6 cellular contexts compared by ENCODE assay signal in the genomic region with DNA sequence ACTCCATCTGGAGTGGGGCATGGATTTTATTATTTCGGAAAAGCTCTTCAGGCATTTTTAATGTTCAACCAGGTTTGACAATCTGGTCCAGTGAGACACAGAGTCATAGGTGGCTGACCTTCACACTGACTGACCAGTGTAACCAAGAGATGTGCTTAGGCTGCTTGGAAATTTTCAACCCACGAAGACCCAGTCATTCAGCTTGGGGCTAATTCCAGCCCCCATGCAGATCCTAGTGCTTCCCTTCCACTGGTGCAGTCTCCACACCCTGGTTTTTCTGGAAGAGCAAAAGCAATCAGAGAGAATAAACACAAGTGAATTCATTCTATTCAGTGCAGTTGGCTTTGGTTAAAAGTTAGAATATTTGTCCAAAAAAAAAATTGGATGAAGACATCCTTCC.
"Had no signal": no experiment of that assay in that cellular context is flagged by ENCODE, and none has a peak within 500 bp of the region (broad histone marks: within the 10 kb centered on the region; RNA-seq: fewer than 3 reads in every experiment).

No MANE protein-coding gene starts in this region.

- ATAC-seq: GM23338, HCT116, HepG2 had no signal

- H3K4me3 ChIP-seq: GM23338, HAP-1 had no signal

- H3K36me3 ChIP-seq: HAP-1 had no signal

- DNase-seq: HFFc6, KBM-7 had no signal
